In genomic region chr1:191174298-191174697, GRCh38 we compare ENCODE assay signal across 10 cellular contexts.
DNase-seq lines count a peak whose midpoint lies in the region; ATAC-seq, FAIRE-seq and TF ChIP-seq lines count a peak whose summit lies in the region.
"Had no signal": no experiment of that assay in that cellular context is flagged by ENCODE, and none has a peak within 500 bp of the region (broad histone marks: within the 10 kb centered on the region; RNA-seq: fewer than 3 reads in every experiment).

No MANE protein-coding gene starts in this region.

- DNase-seq in GM12865 (ENCODE audit: low read depth), result peak; percentile 62
- DNase-seq in astrocyte (ENCODE audit: low read depth), result no peak
- no peak for DNase-seq in DMS 273 treated with DMSO at 0.1 percent for 48 hours (lab: John Stamatoyannopoulos, UW)
- no peak for DNase-seq in HUDEP-2 (lab: John Stamatoyannopoulos, UW; ENCODE audit: unreplicated experiment in 76 of 76)
- DNase-seq in NCI-H146 (lab: John Stamatoyannopoulos, UW), result no peak
- no peak for DNase-seq in BE2C

- no peak overlapping the region for H3K4me3 Mint-ChIP-seq in astrocyte (ENCODE audit: unreplicated experiment)

- ATAC-seq in GM21423 (IDR thresholded peaks at IDR 0.05; ENCODE audit: unreplicated experiment), result peak; percentile 96
- peak; percentile 99 for ATAC-seq in HG03432 (IDR thresholded peaks at IDR 0.05; ENCODE audit: unreplicated experiment)
- ATAC-seq: activated naive CD4-positive, alpha-beta T cell treated with anti-CD3 and anti-CD28 coated beads, Interleukin-2, amount 50 U/mL, for 72 hours had no signal

- H3K27me3 Mint-ChIP-seq in astrocyte (ENCODE audit: low read depth, unreplicated experiment), result no peaks in the 10 kb centered on the region

- H3K4me3 ChIP-seq in GM12865 (ENCODE audit: low read depth, low read length), result no peak overlapping the region
- H3K4me3 ChIP-seq in astrocyte (ENCODE audit: insufficient read depth, low read depth, low read length), result no peak overlapping the region
- H3K4me3 ChIP-seq in BE2C (ENCODE audit: low read depth, low read length), result no peak overlapping the region

- H3K9ac ChIP-seq in astrocyte (ENCODE audit: low read length), result no peak overlapping the region

- H3K4me1 ChIP-seq in astrocyte (ENCODE audit: insufficient read depth, low read length), result no peaks in the 10 kb centered on the region
- no peaks in the 10 kb centered on the region; the same call in 1 of the 2 replicates for H3K4me1 ChIP-seq in BE2C

- no peaks in the 10 kb centered on the region for H3K9me3 ChIP-seq in astrocyte (ENCODE audit: insufficient read depth, low read depth, low read length)
- no peaks in the 10 kb centered on the region for H3K9me3 ChIP-seq in BE2C

- no peaks in the 10 kb centered on the region for H3K36me3 ChIP-seq in astrocyte (ENCODE audit: insufficient read depth, low read length)
- no peaks in the 10 kb centered on the region for H3K36me3 ChIP-seq in BE2C

- no peaks in the 10 kb centered on the region for H3K36me3 Mint-ChIP-seq in astrocyte (ENCODE audit: low read depth, unreplicated experiment)
- H3K36me3 Mint-ChIP-seq: activated naive CD4-positive, alpha-beta T cell treated with anti-CD3 and anti-CD28 coated beads, Interleukin-2, amount 50 U/mL, for 72 hours had no signal

- H3K27me3 ChIP-seq in astrocyte (ENCODE audit: insufficient read depth, low read length), result no peaks in the 10 kb centered on the region
- H3K27me3 ChIP-seq in BE2C, result no peaks in the 10 kb centered on the region

- H3K9me3 Mint-ChIP-seq in astrocyte (ENCODE audit: unreplicated experiment), result no peaks in the 10 kb centered on the region

- no peaks in the 10 kb centered on the region for H4K20me1 ChIP-seq in astrocyte (ENCODE audit: insufficient read depth, low read length)

- peak overlapping the region; percentile 12 for H3K27ac Mint-ChIP-seq in astrocyte (ENCODE audit: unreplicated experiment)
- H3K27ac Mint-ChIP-seq: activated naive CD4-positive, alpha-beta T cell treated with anti-CD3 and anti-CD28 coated beads, Interleukin-2, amount 50 U/mL, for 72 hours had no signal

- no peaks in the 10 kb centered on the region for H3K79me2 ChIP-seq in astrocyte (ENCODE audit: insufficient read depth, low read length)

- peaks cover 2% of the 10 kb centered on the region for H3K4me1 Mint-ChIP-seq in astrocyte (ENCODE audit: low read depth, unreplicated experiment)

- no peak overlapping the region for H3K27ac ChIP-seq in astrocyte (ENCODE audit: low read depth, low read length)
- H3K27ac ChIP-seq: RWPE1 had no signal

- H2AFZ ChIP-seq in astrocyte (ENCODE audit: low read depth, low read length), result no peak overlapping the region

- no peak for FAIRE-seq in astrocyte (lab: Jason Lieb, UNC)

- peak overlapping the region; percentile 12 for H3K4me2 ChIP-seq in astrocyte (ENCODE audit: low read length)

- TF ChIP-seq CTCF in GM12865 (IDR thresholded peaks at IDR 0.05; ENCODE audit: insufficient read depth, low read depth, low read length, missing control alignments) (no peak), astrocyte (IDR thresholded peaks at IDR 0.05; ENCODE audit: insufficient read depth, low read depth, low read length) (no peak), BE2C (IDR thresholded peaks at IDR 0.05; ENCODE audit: low read depth, low read length) (no peak)
